ENCODE assay signal across 12 cellular contexts in genomic region chr16:72246423-72246822, GRCh38.
DNase-seq lines count a peak whose midpoint lies in the region; ATAC-seq and TF ChIP-seq lines count a peak whose summit lies in the region.
"Had no signal": no experiment of that assay in that cellular context is flagged by ENCODE, and none has a peak within 500 bp of the region (broad histone marks: within the 10 kb centered on the region; RNA-seq: fewer than 3 reads in every experiment).

No MANE protein-coding gene starts in this region.

- no peaks in the 10 kb centered on the region for H3K36me3 ChIP-seq in left lung

- intact Hi-C loops in left lung (cut with DNase I): loop anchor here in 1 of 2 donors (10.0 kb wide), 1 partner anchor 218 kb away; no protein-coding TSS in a partner anchor

- H3K4me1 ChIP-seq in left lung: no peaks in the 10 kb centered on the region
- peaks cover 9% of the 10 kb centered on the region for H3K4me1 ChIP-seq in foreskin keratinocyte

- no peak overlapping the region for H3K27ac ChIP-seq in left lung
- no peak overlapping the region for H3K27ac ChIP-seq in foreskin keratinocyte

- TF ChIP-seq CTCF in left lung (IDR thresholded peaks at IDR 0.05) (no peak), foreskin keratinocyte (conservative IDR thresholded peaks at IDR 0.05) (no peak)

- ATAC-seq in GM18505 (IDR thresholded peaks at IDR 0.05; ENCODE audit: unreplicated experiment): peak; percentile 75
- ATAC-seq in GM19438 (IDR thresholded peaks at IDR 0.05; ENCODE audit: low read depth, unreplicated experiment): peak; percentile 98
- peak; percentile 91 for ATAC-seq in HG02840 (IDR thresholded peaks at IDR 0.05; ENCODE audit: low FRiP score, unreplicated experiment)
- ATAC-seq in HG03521 (IDR thresholded peaks at IDR 0.05; ENCODE audit: unreplicated experiment): peak; percentile 81
- ATAC-seq in left lung: no peak
- ATAC-seq in foreskin keratinocyte: no peak
- ATAC-seq: K562 had no signal

- H3K27me3 ChIP-seq in left lung (no peaks in the 10 kb centered on the region), foreskin keratinocyte (no peaks in the 10 kb centered on the region)

- no peak for TF ChIP-seq POLR2A in GM18505 (IDR thresholded peaks at IDR 0.05; ENCODE audit: borderline replicate concordance, extremely low read depth, insufficient read depth, insufficient read length)

- no peak overlapping the region for H3K4me3 ChIP-seq in left lung
- H3K4me3 ChIP-seq: K562 had no signal

- H3K9me3 ChIP-seq in left lung: no peaks in the 10 kb centered on the region

- DNase-seq in left lung (no peak), NCI-H146 (lab: John Stamatoyannopoulos, UW) (no peak), foreskin keratinocyte (no peak), HUDEP-2 (lab: John Stamatoyannopoulos, UW; ENCODE audit: unreplicated experiment in 76 of 76) (no peak)
- DNase-seq: aorta, H9, T1000 had no signal

Comparison
In these comparisons a context has a peak if more than half of its experiments do, and no peak if none do; other contexts are left out.
1. ATAC-seq: peak in GM18505 (single experiment), GM19438 (single experiment), HG02840 (single experiment) and HG03521 (single experiment); none in left lung (single experiment) and foreskin keratinocyte (single experiment).